1 cellular context compared by ENCODE assay signal in the genomic region with DNA sequence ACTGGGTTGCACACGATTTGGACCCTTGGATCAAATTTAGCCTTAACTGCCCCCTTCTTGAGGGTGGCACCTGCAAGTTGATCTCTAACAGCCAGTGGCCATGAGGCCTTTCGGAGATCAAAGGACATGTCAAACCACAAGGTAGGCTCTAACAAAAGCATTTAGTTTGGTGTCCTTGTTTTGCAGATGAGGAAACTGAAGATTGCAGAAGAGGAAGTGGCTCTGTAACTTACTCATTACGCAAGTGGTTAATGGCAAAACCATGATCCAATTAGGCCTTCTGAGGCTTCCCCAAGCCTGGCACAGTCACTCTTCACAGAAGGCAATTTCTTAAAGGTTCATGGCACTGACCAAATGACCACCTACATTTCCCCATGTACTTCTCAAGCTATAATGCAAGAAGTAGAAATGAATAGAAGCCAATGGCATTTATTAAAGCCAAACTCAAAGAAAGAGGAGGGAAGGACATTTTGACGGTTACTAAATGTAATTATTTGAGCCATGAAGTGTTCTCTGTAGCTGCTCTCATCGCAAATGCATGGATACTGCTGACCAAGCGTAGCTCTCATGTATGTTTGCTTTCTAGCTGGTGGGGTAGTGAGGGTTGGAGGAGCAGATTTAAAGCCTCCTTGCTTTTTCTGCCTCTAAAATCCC.
TF ChIP-seq lines count a peak whose summit lies in the region.

No MANE protein-coding gene starts in this region.

TF ChIP-seq in HepG2, 621 proteins besides CTCF, POLR2A, EP300 and RAD21 (continued from another document):
- TF ChIP-seq, protein P1, sequence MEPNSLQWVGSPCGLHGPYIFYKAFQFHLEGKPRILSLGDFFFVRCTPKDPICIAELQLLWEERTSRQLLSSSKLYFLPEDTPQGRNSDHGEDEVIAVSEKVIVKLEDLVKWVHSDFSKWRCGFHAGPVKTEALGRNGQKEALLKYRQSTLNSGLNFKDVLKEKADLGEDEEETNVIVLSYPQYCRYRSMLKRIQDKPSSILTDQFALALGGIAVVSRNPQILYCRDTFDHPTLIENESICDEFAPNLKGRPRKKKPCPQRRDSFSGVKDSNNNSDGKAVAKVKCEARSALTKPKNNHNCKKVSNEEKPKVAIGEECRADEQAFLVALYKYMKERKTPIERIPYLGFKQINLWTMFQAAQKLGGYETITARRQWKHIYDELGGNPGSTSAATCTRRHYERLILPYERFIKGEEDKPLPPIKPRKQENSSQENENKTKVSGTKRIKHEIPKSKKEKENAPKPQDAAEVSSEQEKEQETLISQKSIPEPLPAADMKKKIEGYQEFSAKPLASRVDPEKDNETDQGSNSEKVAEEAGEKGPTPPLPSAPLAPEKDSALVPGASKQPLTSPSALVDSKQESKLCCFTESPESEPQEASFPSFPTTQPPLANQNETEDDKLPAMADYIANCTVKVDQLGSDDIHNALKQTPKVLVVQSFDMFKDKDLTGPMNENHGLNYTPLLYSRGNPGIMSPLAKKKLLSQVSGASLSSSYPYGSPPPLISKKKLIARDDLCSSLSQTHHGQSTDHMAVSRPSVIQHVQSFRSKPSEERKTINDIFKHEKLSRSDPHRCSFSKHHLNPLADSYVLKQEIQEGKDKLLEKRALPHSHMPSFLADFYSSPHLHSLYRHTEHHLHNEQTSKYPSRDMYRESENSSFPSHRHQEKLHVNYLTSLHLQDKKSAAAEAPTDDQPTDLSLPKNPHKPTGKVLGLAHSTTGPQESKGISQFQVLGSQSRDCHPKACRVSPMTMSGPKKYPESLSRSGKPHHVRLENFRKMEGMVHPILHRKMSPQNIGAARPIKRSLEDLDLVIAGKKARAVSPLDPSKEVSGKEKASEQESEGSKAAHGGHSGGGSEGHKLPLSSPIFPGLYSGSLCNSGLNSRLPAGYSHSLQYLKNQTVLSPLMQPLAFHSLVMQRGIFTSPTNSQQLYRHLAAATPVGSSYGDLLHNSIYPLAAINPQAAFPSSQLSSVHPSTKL (CRISPR knock-in tag; IDR thresholded peaks at IDR 0.05) = peak; percentile 92
